1 cellular context compared by ENCODE assay signal in the genomic region with DNA sequence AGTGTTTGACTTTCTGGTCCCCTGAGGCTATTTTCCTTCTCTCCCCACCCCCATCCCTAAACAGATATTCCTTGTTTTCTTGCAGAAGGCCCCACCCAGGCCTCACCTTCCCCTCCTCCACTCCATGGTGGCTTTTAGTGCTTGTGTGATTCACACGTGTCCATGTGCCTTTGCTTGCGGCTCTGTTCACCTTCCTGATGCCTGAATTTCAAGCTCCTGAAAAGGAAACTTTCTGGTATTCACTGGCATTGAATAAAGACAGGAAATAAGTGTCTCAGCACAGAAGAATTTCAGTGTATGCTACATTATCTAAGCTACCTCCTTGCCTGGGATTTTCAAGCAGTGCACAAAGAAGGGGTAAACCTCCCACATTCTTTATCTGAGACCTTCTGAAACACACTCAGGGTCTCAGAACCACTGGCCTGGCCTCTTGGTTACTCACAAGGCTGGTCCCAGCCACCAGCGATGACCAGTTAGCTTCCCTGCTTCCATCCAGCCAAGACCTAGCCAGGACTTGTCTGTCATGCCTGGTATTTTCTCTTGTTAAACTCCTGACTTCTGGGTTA.
TF ChIP-seq lines count a peak whose summit lies in the region.

No MANE protein-coding gene starts in this region.

TF ChIP-seq in SK-N-SH treated with all-trans-retinoic acid at 6 μM for 48 hours, 23 proteins besides CTCF, POLR2A, EP300 and RAD21 (continued from another document):
- no peak for TF ChIP-seq ZC3H10 (CRISPR knock-in tag; IDR thresholded peaks at IDR 0.05)
- no peak for TF ChIP-seq ARNTL (CRISPR knock-in tag; IDR thresholded peaks at IDR 0.05; ENCODE audit: borderline replicate concordance, low read depth)
- TF ChIP-seq, protein P1, sequence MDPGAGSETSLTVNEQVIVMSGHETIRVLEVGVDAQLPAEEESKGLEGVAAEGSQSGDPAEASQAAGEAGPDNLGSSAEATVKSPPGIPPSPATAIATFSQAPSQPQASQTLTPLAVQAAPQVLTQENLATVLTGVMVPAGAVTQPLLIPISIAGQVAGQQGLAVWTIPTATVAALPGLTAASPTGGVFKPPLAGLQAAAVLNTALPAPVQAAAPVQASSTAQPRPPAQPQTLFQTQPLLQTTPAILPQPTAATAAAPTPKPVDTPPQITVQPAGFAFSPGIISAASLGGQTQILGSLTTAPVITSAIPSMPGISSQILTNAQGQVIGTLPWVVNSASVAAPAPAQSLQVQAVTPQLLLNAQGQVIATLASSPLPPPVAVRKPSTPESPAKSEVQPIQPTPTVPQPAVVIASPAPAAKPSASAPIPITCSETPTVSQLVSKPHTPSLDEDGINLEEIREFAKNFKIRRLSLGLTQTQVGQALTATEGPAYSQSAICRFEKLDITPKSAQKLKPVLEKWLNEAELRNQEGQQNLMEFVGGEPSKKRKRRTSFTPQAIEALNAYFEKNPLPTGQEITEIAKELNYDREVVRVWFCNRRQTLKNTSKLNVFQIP (CRISPR knock-in tag; IDR thresholded peaks at IDR 0.05; ENCODE audit: borderline replicate concordance, low read depth): no peak
- TF ChIP-seq CSRNP3 (CRISPR knock-in tag; IDR thresholded peaks at IDR 0.05): no peak
